ENCODE assay signal across 10 cellular contexts in the genomic region with DNA sequence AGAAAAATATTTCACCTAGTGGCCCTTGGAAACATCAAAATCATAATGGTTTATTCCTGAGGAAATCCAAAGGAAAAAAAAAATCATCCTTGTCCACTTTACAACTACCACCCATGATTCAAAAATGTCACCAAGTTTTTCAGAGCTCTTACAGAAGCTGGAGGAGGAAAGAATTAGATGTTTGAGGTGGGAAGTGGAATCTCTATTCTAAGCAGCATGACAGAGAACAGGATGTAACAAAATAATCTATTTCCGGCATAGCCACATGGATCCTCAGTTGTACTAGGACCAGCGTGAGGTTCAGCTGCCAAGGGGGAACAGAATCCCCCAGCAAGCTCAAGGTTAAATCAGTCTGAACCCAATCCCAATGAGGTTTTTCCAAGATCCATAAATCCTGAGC. TPM values are rescaled to one million over a fixed set of nuclear protein-coding genes. Genes with fewer than 3 reads are reported as not detected.
DNase-seq lines count a peak whose midpoint lies in the region; ATAC-seq lines count a peak whose summit lies in the region.
"Had no signal": no experiment of that assay in that cellular context is flagged by ENCODE, and none has a peak within 500 bp of the region (broad histone marks: within the 10 kb centered on the region; RNA-seq: fewer than 3 reads in every experiment).

No MANE protein-coding gene starts in this region.

- CTCF ChIA-PET in activated CD8-positive, alpha-beta T cell treated with anti-CD3 and anti-CD28 coated beads, Interleukin-2, amount 10 ng/mL, durations not matched to agents 7 days and 5 days (lab: Charles Lee): no interaction called here

- H3K4me1 Mint-ChIP-seq in activated CD8-positive, alpha-beta T cell treated with anti-CD3 and anti-CD28 coated beads, Interleukin-2, amount 10 ng/mL, durations not matched to agents 7 days and 5 days (ENCODE audit: low read depth): peaks cover 49% of the 10 kb centered on the region

- ATAC-seq in Right ventricle myocardium inferior (peak; percentile 28), HG02885 (IDR thresholded peaks at IDR 0.05; ENCODE audit: poor library complexity, unreplicated experiment) (no peak)
- peak; percentile 56 for ATAC-seq in activated CD8-positive, alpha-beta T cell treated with anti-CD3 and anti-CD28 coated beads, Interleukin-2, amount 10 ng/mL, durations not matched to agents 7 days and 5 days

- intact Hi-C loops in Right ventricle myocardium inferior (cut with DNase I): no loop called here
- intact Hi-C loops in cardiac septum (cut with DNase I): no loop called here

- H3K27ac Mint-ChIP-seq in activated CD8-positive, alpha-beta T cell treated with anti-CD3 and anti-CD28 coated beads, Interleukin-2, amount 10 ng/mL, durations not matched to agents 7 days and 5 days: peak overlapping the region; percentile 37

- no peaks in the 10 kb centered on the region for H3K27me3 Mint-ChIP-seq in activated CD8-positive, alpha-beta T cell treated with anti-CD3 and anti-CD28 coated beads, Interleukin-2, amount 10 ng/mL, durations not matched to agents 7 days and 5 days (ENCODE audit: low read depth)

- H3K36me3 Mint-ChIP-seq in activated CD8-positive, alpha-beta T cell treated with anti-CD3 and anti-CD28 coated beads, Interleukin-2, amount 10 ng/mL, durations not matched to agents 7 days and 5 days (ENCODE audit: low read depth): peaks cover 34% of the 10 kb centered on the region

- peaks cover 16% of the 10 kb centered on the region for H3K9me3 Mint-ChIP-seq in activated CD8-positive, alpha-beta T cell treated with anti-CD3 and anti-CD28 coated beads, Interleukin-2, amount 10 ng/mL, durations not matched to agents 7 days and 5 days (ENCODE audit: insufficient read depth)

- POLR2A ChIA-PET in activated CD8-positive, alpha-beta T cell treated with anti-CD3 and anti-CD28 coated beads, Interleukin-2, amount 10 ng/mL, durations not matched to agents 7 days and 5 days (lab: Charles Lee): no interaction called here

- no peak overlapping the region for H3K4me3 Mint-ChIP-seq in activated CD8-positive, alpha-beta T cell treated with anti-CD3 and anti-CD28 coated beads, Interleukin-2, amount 10 ng/mL, durations not matched to agents 7 days and 5 days

- DNase-seq in Right ventricle myocardium inferior (ENCODE audit: missing footprints): no peak
- no peak for DNase-seq in cardiac septum (ENCODE audit: low spot score)
- no peak for DNase-seq in activated CD8-positive, alpha-beta T cell treated with anti-CD3 and anti-CD28 coated beads, Interleukin-2, amount 10 ng/mL, durations not matched to agents 7 days and 5 days
- DNase-seq in lung microvascular endothelial cell (ENCODE audit: low read depth in 2 of 2): peak; percentile 32 to 39
- peak; percentile 43 for DNase-seq in superior temporal gyrus (ENCODE audit: extremely low spot score)
- DNase-seq in inferior parietal cortex (ENCODE audit: extremely low spot score): no peak
- DNase-seq in activated CD8-positive, alpha-beta memory T cell treated with anti-CD3 and anti-CD28 coated beads, Interleukin-2, amount 50 U/mL, for 48 hours: no peak
- DNase-seq: effector memory CD4-positive, alpha-beta T cell; MG63 had no signal

RNA-seq across cellular contexts. Expression of gene FBXW11, which starts 40.2 kb away (rescaled TPM):
- 63.0 TPM for total RNA-seq in Right ventricle myocardium inferior
- 94.4 TPM for total RNA-seq in cardiac septum
- 10 to 100 TPM; 26.3 to 27.1 TPM for total RNA-seq in activated CD8-positive, alpha-beta T cell treated with anti-CD3 and anti-CD28 coated beads, Interleukin-2, amount 10 ng/mL, durations not matched to agents 7 days and 5 days
- 49.0 and 61.5 TPM in 2 replicates for total RNA-seq in lung microvascular endothelial cell

Comparison
In these comparisons a context has a peak if more than half of its experiments do, and no peak if none do; other contexts are left out.
1. DNase-seq: peak in lung microvascular endothelial cell (2 of 2) and superior temporal gyrus (single experiment); none in Right ventricle myocardium inferior (single experiment), cardiac septum (single experiment), activated CD8-positive, alpha-beta T cell treated with anti-CD3 and anti-CD28 coated beads, Interleukin-2, amount 10 ng/mL, durations not matched to agents 7 days and 5 days (single experiment), inferior parietal cortex (single experiment) and activated CD8-positive, alpha-beta memory T cell treated with anti-CD3 and anti-CD28 coated beads, Interleukin-2, amount 50 U/mL, for 48 hours (single experiment).